In the genomic region with DNA sequence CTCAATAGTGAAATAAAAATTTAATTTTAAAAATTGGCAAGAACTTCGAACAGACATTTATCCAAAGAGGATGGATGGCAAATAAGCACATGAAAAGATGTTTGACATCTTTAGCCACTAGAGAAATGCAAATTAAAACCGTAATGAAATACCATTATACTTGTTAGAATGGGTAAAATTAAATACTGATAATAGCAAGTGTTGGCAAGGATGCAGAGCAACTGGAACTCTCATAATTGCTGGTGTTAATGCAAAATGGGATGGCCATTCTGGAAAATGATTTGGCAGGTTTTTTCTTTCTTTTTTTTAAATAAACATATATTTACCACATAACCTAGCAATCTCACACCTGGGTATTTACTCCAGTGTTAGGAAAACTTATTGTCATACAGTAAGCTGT, we compare ENCODE assay signal across 31 cellular contexts.
"Had no signal": no experiment of that assay in that cellular context is flagged by ENCODE, and none has a peak within 500 bp of the region (broad histone marks: within the 10 kb centered on the region; RNA-seq: fewer than 3 reads in every experiment).

No MANE protein-coding gene starts in this region.

- DNase-seq: natural killer cell; occipital lobe; ovary; posterior cingulate gyrus; psoas muscle; right cardiac atrium; spleen; stimulated activated CD4-positive, alpha-beta T cell treated with anti-CD3 and anti-CD28 coated beads, Interleukin-12 subunit alpha, Interleukin-12 subunit beta, amount 100 ng/mL, for 4 hours; stimulated activated CD4-positive, alpha-beta T cell treated with anti-CD3 and anti-CD28 coated beads, Interleukin-1b, Interleukin-23, amount 100 ng/mL, for 48 hours; stimulated activated CD4-positive, alpha-beta T cell treated with anti-CD3 and anti-CD28 coated beads, Interleukin-4, amount 100 ng/mL, for 1 hour; stimulated activated CD4-positive, alpha-beta T cell treated with anti-CD3 and anti-CD28 coated beads, Interleukin-4, amount 100 ng/mL, for 4 hours; stimulated activated CD8-positive, alpha-beta memory T cell treated with anti-CD3 and anti-CD28 coated beads, Interleukin-4, amount 100 ng/mL, for 48 hours; stimulated activated naive CD4-positive, alpha-beta T cell; stimulated activated naive CD8-positive, alpha-beta T cell treated with anti-CD3 and anti-CD28 coated beads, Interleukin-15, amount 100 ng/mL, for 72 hours; stimulated activated naive CD8-positive, alpha-beta T cell treated with anti-CD3 and anti-CD28 coated beads, Interleukin-15, Interleukin-2, amounts not matched to agents 100 U/mL and 50 U/mL, for 24 hours; substantia nigra; testis; tibial artery; transverse colon; upper lobe of right lung; uterus had no signal

- H3K9me3 Mint-ChIP-seq: natural killer cell, neural progenitor cell had no signal

- H3K36me3 ChIP-seq: neural progenitor cell, ovary, spleen, suprapubic skin, tibial artery, transverse colon, upper lobe of right lung, uterus had no signal

- H3K36me3 Mint-ChIP-seq: natural killer cell, neural progenitor cell, type B pancreatic cell had no signal

- H3K27ac ChIP-seq: neural progenitor cell, ovary, parathyroid adenoma, psoas muscle, skin epidermis, spleen, suprapubic skin, testis, tibial artery, transverse colon, upper lobe of right lung, uterus had no signal

- H3K4me2 ChIP-seq: neural progenitor cell, smooth muscle cell had no signal

- H3K9ac ChIP-seq: neural progenitor cell, parathyroid adenoma had no signal

- H3K4me1 ChIP-seq: neural progenitor cell, parathyroid adenoma, suprapubic skin, testis, upper lobe of right lung, uterus had no signal

- H3K27me3 ChIP-seq: neural progenitor cell, ovary, spleen, suprapubic skin, testis, tibial artery, transverse colon, upper lobe of right lung, uterus had no signal

- H3K27ac Mint-ChIP-seq: nephron; neural progenitor cell; progenitor cell of endocrine pancreas; stimulated activated memory B cell treated with anti-CD40 and anti-IgM and Interleukin-4, amounts not matched to agents 10 μg/mL and 1 μg/mL and 100 μg/mL, for 72 hours; stimulated activated naive CD8-positive, alpha-beta T cell treated with anti-CD3 and anti-CD28 coated beads, Interleukin-15, amount 100 ng/mL, for 72 hours; type B pancreatic cell had no signal

- ATAC-seq: natural killer cell; psoas muscle; right cardiac atrium; sciatic nerve; stimulated activated memory B cell treated with anti-CD40 and anti-IgM and Interleukin-4, amounts not matched to agents 10 μg/mL and 1 μg/mL and 100 μg/mL, for 72 hours; stimulated activated naive CD8-positive, alpha-beta T cell treated with anti-CD3 and anti-CD28 coated beads, Interleukin-15, amount 100 ng/mL, for 72 hours; stimulated activated naive CD8-positive, alpha-beta T cell treated with anti-CD3 and anti-CD28 coated beads, Interleukin-15, Interleukin-2, amounts not matched to agents 100 U/mL and 50 U/mL, for 24 hours; upper lobe of right lung had no signal

- H2AFZ ChIP-seq: neural progenitor cell, parathyroid adenoma had no signal

- H3K79me2 ChIP-seq: parathyroid adenoma had no signal

- H3K27me3 Mint-ChIP-seq: progenitor cell of endocrine pancreas; stimulated activated memory B cell treated with anti-CD40 and anti-IgM and Interleukin-4, amounts not matched to agents 10 μg/mL and 1 μg/mL and 100 μg/mL, for 72 hours; stimulated activated naive CD8-positive, alpha-beta T cell treated with anti-CD3 and anti-CD28 coated beads, Interleukin-15, amount 100 ng/mL, for 72 hours; type B pancreatic cell had no signal

- H3K4me3 ChIP-seq: neural progenitor cell, ovary, psoas muscle, skin epidermis, smooth muscle cell, spleen, suprapubic skin, testis, tibial artery, transverse colon, upper lobe of right lung, uterus had no signal

- H3K9me3 ChIP-seq: ovary, testis, upper lobe of right lung, uterus had no signal

- H3K4me3 Mint-ChIP-seq: natural killer cell; nephron; neural progenitor cell; stimulated activated memory B cell treated with anti-CD40 and anti-IgM and Interleukin-4, amounts not matched to agents 10 μg/mL and 1 μg/mL and 100 μg/mL, for 72 hours; stimulated activated naive CD8-positive, alpha-beta T cell treated with anti-CD3 and anti-CD28 coated beads, Interleukin-15, amount 100 ng/mL, for 72 hours; type B pancreatic cell had no signal

- H3K4me1 Mint-ChIP-seq: neural progenitor cell had no signal
